Comparison of ENCODE assay signal across 14 cellular contexts in genomic region chr7:16905300-16906044, GRCh38. TPM values are rescaled to one million over a fixed set of nuclear protein-coding genes. Genes with fewer than 3 reads are reported as not detected.
A peak's percentile ranks its signal among the peaks of the same experiment; 100 is the strongest.
DNase-seq lines count a peak whose midpoint lies in the region; ATAC-seq and TF ChIP-seq lines count a peak whose summit lies in the region.
"Had no signal": no experiment of that assay in that cellular context is flagged by ENCODE, and none has a peak within 500 bp of the region (broad histone marks: within the 10 kb centered on the region; RNA-seq: fewer than 3 reads in every experiment).

No MANE protein-coding gene starts in this region.

- H3K9me3 Mint-ChIP-seq in activated T-cell treated with anti-CD3 and anti-CD28 coated beads, Interleukin-2, amount 50 U/mL, for 24 hours: no peaks in the 10 kb centered on the region
- no peaks in the 10 kb centered on the region for H3K9me3 Mint-ChIP-seq in activated T-helper 1 cell treated with anti-CD3 and anti-CD28 coated beads, Interleukin-12 subunit alpha, Interleukin-12 subunit beta, Interleukin-2, Interleukin-4 antibody, amounts not matched to agents 30 ng/mL and 10 ng/mL and 1 ng/mL, durations not matched to agents 14 hours and 24 hours and 36 hours

- no peaks in the 10 kb centered on the region for H3K4me1 Mint-ChIP-seq in activated T-cell treated with anti-CD3 and anti-CD28 coated beads, Interleukin-2, amount 50 U/mL, for 24 hours (ENCODE audit: low read depth)
- H3K4me1 Mint-ChIP-seq in activated T-helper 1 cell treated with anti-CD3 and anti-CD28 coated beads, Interleukin-12 subunit alpha, Interleukin-12 subunit beta, Interleukin-2, Interleukin-4 antibody, amounts not matched to agents 30 ng/mL and 10 ng/mL and 1 ng/mL, durations not matched to agents 14 hours and 24 hours and 36 hours (ENCODE audit: low read depth): no peaks in the 10 kb centered on the region

- TF ChIP-seq CTCF in astrocyte of the spinal cord (IDR thresholded peaks at IDR 0.05; ENCODE audit: low read depth, low read length) (no peak), upper lobe of right lung (IDR thresholded peaks at IDR 0.05) (no peak)

- intact Hi-C loops in upper lobe of right lung (cut with DNase I): no loop called here
- intact Hi-C loops in activated T-helper 1 cell treated with anti-CD3 and anti-CD28 coated beads, Interleukin-12 subunit alpha, Interleukin-12 subunit beta, Interleukin-2, Interleukin-4 antibody, amounts not matched to agents 30 ng/mL and 10 ng/mL and 1 ng/mL, durations not matched to agents 14 hours and 24 hours and 36 hours (cut with micrococcal nuclease): no loop called here

- H3K4me3 ChIP-seq in astrocyte of the spinal cord (ENCODE audit: low read depth, low read length) (no peak overlapping the region), upper lobe of right lung (no peak overlapping the region)
- H3K4me3 ChIP-seq: skin epidermis had no signal

- H3K4me3 Mint-ChIP-seq in activated T-cell treated with anti-CD3 and anti-CD28 coated beads, Interleukin-2, amount 50 U/mL, for 24 hours: no peak overlapping the region
- no peak overlapping the region for H3K4me3 Mint-ChIP-seq in activated T-helper 1 cell treated with anti-CD3 and anti-CD28 coated beads, Interleukin-12 subunit alpha, Interleukin-12 subunit beta, Interleukin-2, Interleukin-4 antibody, amounts not matched to agents 30 ng/mL and 10 ng/mL and 1 ng/mL, durations not matched to agents 14 hours and 24 hours and 36 hours

- H3K9me3 ChIP-seq in upper lobe of right lung: no peaks in the 10 kb centered on the region

- H3K27ac Mint-ChIP-seq in activated T-cell treated with anti-CD3 and anti-CD28 coated beads, Interleukin-2, amount 50 U/mL, for 24 hours: no peak overlapping the region
- no peak overlapping the region for H3K27ac Mint-ChIP-seq in activated T-helper 1 cell treated with anti-CD3 and anti-CD28 coated beads, Interleukin-12 subunit alpha, Interleukin-12 subunit beta, Interleukin-2, Interleukin-4 antibody, amounts not matched to agents 30 ng/mL and 10 ng/mL and 1 ng/mL, durations not matched to agents 14 hours and 24 hours and 36 hours

- no peaks in the 10 kb centered on the region for H3K36me3 ChIP-seq in upper lobe of right lung

- DNase-seq in SIG-M5 treated with dmso at 0.1 percent for 504 hours (lab: John Stamatoyannopoulos, UW; ENCODE audit: unreplicated experiment): peak; percentile 34
- no peak for DNase-seq in SIG-M5 (lab: John Stamatoyannopoulos, UW)
- peak; percentile 84 for DNase-seq in astrocyte of the spinal cord (ENCODE audit: low read depth, low spot score)
- peak; percentile 26 for DNase-seq in iPS-NIHi11 (ENCODE audit: low spot score)
- DNase-seq in upper lobe of right lung: no peak
- no peak for DNase-seq in activated T-cell treated with anti-CD3 and anti-CD28 coated beads, Interleukin-2, amount 50 U/mL, for 24 hours
- no peak for DNase-seq in activated T-helper 1 cell treated with anti-CD3 and anti-CD28 coated beads, Interleukin-12 subunit alpha, Interleukin-12 subunit beta, Interleukin-2, Interleukin-4 antibody, amounts not matched to agents 30 ng/mL and 10 ng/mL and 1 ng/mL, durations not matched to agents 14 hours and 24 hours and 36 hours (ENCODE audit: low spot score)
- no peak for DNase-seq in midbrain (lab: John Stamatoyannopoulos, UW)
- DNase-seq: activated CD4-positive, CD25-positive, alpha-beta regulatory T cell treated with anti-CD3 and anti-CD28 coated beads, Interleukin-2, amount 50 U/mL, for 72 hours; glutamatergic neuron; Kasumi-1; stimulated activated CD8-positive, alpha-beta memory T cell treated with anti-CD3 and anti-CD28 coated beads, Interleukin-4, amount 100 ng/mL, for 48 hours had no signal

- no peaks in the 10 kb centered on the region for H3K36me3 Mint-ChIP-seq in activated T-cell treated with anti-CD3 and anti-CD28 coated beads, Interleukin-2, amount 50 U/mL, for 24 hours (ENCODE audit: low read depth)
- H3K36me3 Mint-ChIP-seq in activated T-helper 1 cell treated with anti-CD3 and anti-CD28 coated beads, Interleukin-12 subunit alpha, Interleukin-12 subunit beta, Interleukin-2, Interleukin-4 antibody, amounts not matched to agents 30 ng/mL and 10 ng/mL and 1 ng/mL, durations not matched to agents 14 hours and 24 hours and 36 hours (ENCODE audit: low read depth): no peaks in the 10 kb centered on the region

- no peaks in the 10 kb centered on the region for H3K4me1 ChIP-seq in upper lobe of right lung

- H3K27me3 Mint-ChIP-seq in activated T-cell treated with anti-CD3 and anti-CD28 coated beads, Interleukin-2, amount 50 U/mL, for 24 hours: peaks cover 14% of the 10 kb centered on the region
- H3K27me3 Mint-ChIP-seq in activated T-helper 1 cell treated with anti-CD3 and anti-CD28 coated beads, Interleukin-12 subunit alpha, Interleukin-12 subunit beta, Interleukin-2, Interleukin-4 antibody, amounts not matched to agents 30 ng/mL and 10 ng/mL and 1 ng/mL, durations not matched to agents 14 hours and 24 hours and 36 hours (ENCODE audit: insufficient read depth): peaks cover 13% of the 10 kb centered on the region

- no peak overlapping the region for H3K27ac ChIP-seq in upper lobe of right lung
- H3K27ac ChIP-seq: skin epidermis had no signal

- H3K27me3 ChIP-seq in upper lobe of right lung: no peaks in the 10 kb centered on the region

- peak; percentile 81 for ATAC-seq in upper lobe of right lung

- in situ Hi-C loops in astrocyte of the spinal cord (cut with HindIII; ENCODE audit: low sequenced_read_pairs): no loop called here

RNA-seq across cellular contexts. Expression of gene AGR3, which starts 23.7 kb away (rescaled TPM):
- total RNA-seq in upper lobe of right lung: 37.2 TPM
- total RNA-seq in activated T-helper 1 cell treated with anti-CD3 and anti-CD28 coated beads, Interleukin-12 subunit alpha, Interleukin-12 subunit beta, Interleukin-2, Interleukin-4 antibody, amounts not matched to agents 30 ng/mL and 10 ng/mL and 1 ng/mL, durations not matched to agents 14 hours and 24 hours and 36 hours: not detected in 2 replicates
- total RNA-seq: mononuclear cell had no signal

Comparison
In these comparisons a context has a peak if more than half of its experiments do, and no peak if none do; other contexts are left out.
1. DNase-seq: peak in SIG-M5 treated with dmso at 0.1 percent for 504 hours (single experiment), astrocyte of the spinal cord (single experiment) and iPS-NIHi11 (single experiment); none in SIG-M5 (single experiment), upper lobe of right lung (single experiment), activated T-cell treated with anti-CD3 and anti-CD28 coated beads, Interleukin-2, amount 50 U/mL, for 24 hours (single experiment), activated T-helper 1 cell treated with anti-CD3 and anti-CD28 coated beads, Interleukin-12 subunit alpha, Interleukin-12 subunit beta, Interleukin-2, Interleukin-4 antibody, amounts not matched to agents 30 ng/mL and 10 ng/mL and 1 ng/mL, durations not matched to agents 14 hours and 24 hours and 36 hours (single experiment) and midbrain (single experiment).
2. RNA of gene AGR3, which starts 23.7 kb away (total RNA-seq): 37.2 TPM in upper lobe of right lung (single experiment); not detected in activated T-helper 1 cell treated with anti-CD3 and anti-CD28 coated beads, Interleukin-12 subunit alpha, Interleukin-12 subunit beta, Interleukin-2, Interleukin-4 antibody, amounts not matched to agents 30 ng/mL and 10 ng/mL and 1 ng/mL, durations not matched to agents 14 hours and 24 hours and 36 hours; every median in the first group is over 10 times any median in the second.